Comparison of ENCODE assay signal across 20 cellular contexts in genomic region chr1:33966346-33967141, GRCh38.
DNase-seq lines count a peak whose midpoint lies in the region; ATAC-seq and TF ChIP-seq lines count a peak whose summit lies in the region.
"Had no signal": no experiment of that assay in that cellular context is flagged by ENCODE, and none has a peak within 500 bp of the region (broad histone marks: within the 10 kb centered on the region; RNA-seq: fewer than 3 reads in every experiment).

No MANE protein-coding gene starts in this region.

- ATAC-seq in PC-3: no peak
- ATAC-seq: activated T-cell treated with anti-CD3 and anti-CD28 coated beads, Interleukin-2, amount 50 U/mL, for 4 hours; HepG2 had no signal

- in situ Hi-C loops in astrocyte of the spinal cord (cut with HindIII; ENCODE audit: low sequenced_read_pairs): no loop called here

- CTCF ChIA-PET in AG04450 (lab: Charles Lee) (no interaction called here), PC-3 (lab: Charles Lee) (no interaction called here)

- peak; percentile 80 for DNase-seq in AG04450 (ENCODE audit: low read depth, low spot score)
- peak; percentile 25 for DNase-seq in DMS79 (lab: John Stamatoyannopoulos, UW)
- peak; percentile 19 for DNase-seq in NCI-H774 (lab: John Stamatoyannopoulos, UW)
- DNase-seq in astrocyte of the spinal cord (ENCODE audit: low read depth, low spot score): peak; percentile 47
- no peak for DNase-seq in PC-3
- DNase-seq in SIG-M5 (lab: John Stamatoyannopoulos, UW): no peak
- DNase-seq in stimulated activated CD4-positive, alpha-beta T cell treated with anti-CD3 and anti-CD28 coated beads, Interleukin-15, amount 100 ng/mL, for 24 hours: no peak
- DNase-seq in A172 (ENCODE audit: low spot score): no peak
- DNase-seq: activated CD4-positive, alpha-beta T cell treated with anti-CD3 and anti-CD28 coated beads, Interleukin-2, amount 50 U/mL, for 4 hours; activated naive CD8-positive, alpha-beta T cell treated with anti-CD3 and anti-CD28 coated beads for 36 hours; activated T-cell treated with anti-CD3 and anti-CD28 coated beads, Interleukin-2, amount 50 U/mL, for 4 hours; caudate nucleus; left cardiac atrium; NCI-H1048; occipital lobe; SK-N-SH; stimulated activated CD4-positive, alpha-beta T cell treated with anti-CD3 and anti-CD28 coated beads, Interleukin-4, amount 100 ng/mL, for 4 hours had no signal

- H3K4me1 ChIP-seq in PC-3 (ENCODE audit: insufficient read depth, low read length): no peaks in the 10 kb centered on the region
- H3K4me1 ChIP-seq: BLaER1 had no signal

- H3F3A ChIP-seq in PC-3 (ENCODE audit: low read length, unreplicated experiment): no peaks in the 10 kb centered on the region

- intact Hi-C loops in PC-3 (cut with micrococcal nuclease): no loop called here

- H3K27me3 ChIP-seq in AG04450 (ENCODE audit: control insufficient read depth, insufficient read depth, low read length) (no peaks in the 10 kb centered on the region), PC-3 (ENCODE audit: low read length) (no peaks in the 10 kb centered on the region)
- H3K27me3 ChIP-seq: BLaER1 had no signal

- H3K9ac ChIP-seq in PC-3 (ENCODE audit: low read length): no peak overlapping the region
- H3K9ac ChIP-seq: BLaER1, SK-N-SH had no signal

- H3K9me3 ChIP-seq in AG04450 (ENCODE audit: control insufficient read depth, insufficient read depth, low read length): no peaks in the 10 kb centered on the region
- H3K9me3 ChIP-seq in PC-3 (ENCODE audit: low read length): no peaks in the 10 kb centered on the region
- H3K9me3 ChIP-seq: BLaER1, SK-N-SH, thoracic aorta had no signal

- POLR2A ChIA-PET in AG04450 (lab: Yijun Ruan, JAX) (interaction anchor here (1.0 kb wide), 1 partner anchor 23 kb away, joined by 3 read pairs; no protein-coding TSS in a partner anchor), PC-3 (lab: Charles Lee; ENCODE audit: unreplicated experiment) (no interaction called here)

- no peak overlapping the region for H3K4me2 ChIP-seq in PC-3 (ENCODE audit: low read length)
- H3K4me2 ChIP-seq: BLaER1, SK-N-SH had no signal

- H3K79me2 ChIP-seq in PC-3 (ENCODE audit: low read length): no peaks in the 10 kb centered on the region

- H4K20me1 ChIP-seq in PC-3 (ENCODE audit: low read length): no peaks in the 10 kb centered on the region
- H4K20me1 ChIP-seq: BLaER1 had no signal

- TF ChIP-seq CTCF in AG04450 (IDR thresholded peaks at IDR 0.05; ENCODE audit: low read depth, low read length): no peak
- TF ChIP-seq CTCF in astrocyte of the spinal cord (IDR thresholded peaks at IDR 0.05; ENCODE audit: low read depth, low read length): no peak
- no peak for TF ChIP-seq CTCF in PC-3 (conservative IDR thresholded peaks at IDR 0.05; ENCODE audit: low read depth, low read length)

- no peaks in the 10 kb centered on the region for H3K9me2 ChIP-seq in PC-3 (replicated peaks; ENCODE audit: low read length)
- H3K9me2 ChIP-seq: SK-N-SH had no signal

- H2AFZ ChIP-seq in PC-3 (ENCODE audit: low read length): no peak overlapping the region

- H3K27ac ChIP-seq in AG04450 (ENCODE audit: low read depth, low read length) (peak overlapping the region; percentile 68), PC-3 (ENCODE audit: low read length) (no peak overlapping the region)
- H3K27ac ChIP-seq: BLaER1, thoracic aorta had no signal

- no peaks in the 10 kb centered on the region for H3K36me3 ChIP-seq in PC-3 (ENCODE audit: low read depth, low read length)
- H3K36me3 ChIP-seq: BLaER1, thoracic aorta had no signal

- no peak overlapping the region for H3K4me3 ChIP-seq in AG04450 (ENCODE audit: low read depth, low read length)
- no peak overlapping the region for H3K4me3 ChIP-seq in astrocyte of the spinal cord (ENCODE audit: low read depth, low read length)
- H3K4me3 ChIP-seq in PC-3 (ENCODE audit: low read length): no peak overlapping the region
- H3K4me3 ChIP-seq: BLaER1, thoracic aorta had no signal

- BruUV-seq in PC-3 (replicated peaks; lab: Mats Ljungman, UMichigan): no TSS peak

Comparison
In these comparisons a context has a peak if more than half of its experiments do, and no peak if none do; other contexts are left out.
1. DNase-seq: peak in AG04450 (single experiment), DMS79 (single experiment), NCI-H774 (single experiment) and astrocyte of the spinal cord (single experiment); none in PC-3 (single experiment), SIG-M5 (single experiment), stimulated activated CD4-positive, alpha-beta T cell treated with anti-CD3 and anti-CD28 coated beads, Interleukin-15, amount 100 ng/mL, for 24 hours (single experiment) and A172 (single experiment).